Comparison of ENCODE assay signal across 9 cellular contexts in the genomic region with DNA sequence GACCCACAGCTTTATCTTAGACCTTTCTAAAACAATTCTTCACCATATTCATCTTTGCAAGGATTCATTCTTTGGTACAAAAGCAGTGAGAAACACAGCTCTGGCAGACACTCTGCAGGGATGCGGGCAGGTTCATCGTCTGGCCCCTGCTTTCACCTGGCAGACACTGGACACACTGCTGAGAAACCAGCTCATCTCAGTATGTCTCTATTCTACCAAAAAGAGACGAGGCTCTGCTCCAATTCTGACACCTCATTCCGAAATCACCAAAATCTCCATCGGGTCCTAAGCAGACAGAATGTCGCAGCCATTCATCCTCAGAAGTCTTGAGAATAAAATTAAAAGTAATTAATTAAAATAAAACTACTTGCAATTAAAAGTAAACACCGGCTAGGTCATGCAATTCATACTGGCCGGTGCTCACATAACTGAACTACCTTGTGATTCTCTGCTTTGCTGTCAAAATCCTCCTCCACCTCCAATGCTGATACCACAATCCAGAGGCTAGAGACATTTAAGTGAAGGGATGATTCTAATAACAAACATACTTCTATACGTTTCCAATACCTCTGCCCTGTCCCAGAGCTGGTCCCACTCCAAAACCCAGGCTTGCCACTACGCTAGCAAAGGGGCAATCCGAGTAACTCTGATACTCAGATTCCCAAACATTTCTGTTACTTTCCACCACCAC. TPM values are rescaled to one million over a fixed set of nuclear protein-coding genes. Genes with fewer than 3 reads are reported as not detected.
A peak's percentile ranks its signal among the peaks of the same experiment; 100 is the strongest.
DNase-seq lines count a peak whose midpoint lies in the region; ATAC-seq and TF ChIP-seq lines count a peak whose summit lies in the region.
"Had no signal": no experiment of that assay in that cellular context is flagged by ENCODE, and none has a peak within 500 bp of the region (broad histone marks: within the 10 kb centered on the region; RNA-seq: fewer than 3 reads in every experiment).

No MANE protein-coding gene starts in this region.

- 66 to 71% methylated on average over 6 to 11 of the region's 11 CpGs for WGBS in transverse colon (ENCODE audit: low coverage in 1 of 2), 2 donors

- POLR2A ChIA-PET in activated CD8-positive, alpha-beta T cell treated with anti-CD3 and anti-CD28 coated beads, Interleukin-2, amount 10 ng/mL, durations not matched to agents 7 days and 5 days (lab: Charles Lee): interaction anchor here (0.7 to 3.2 kb wide), 9 partner anchors 15 to 59 kb away, joined by 3 to 43 read pairs (median 8); partner anchors contain the start of gene UBALD2

- H3K9me3 Mint-ChIP-seq in activated naive CD4-positive, alpha-beta T cell treated with anti-CD3 and anti-CD28 coated beads for 36 hours: peaks cover 2% of the 10 kb centered on the region
- no peaks in the 10 kb centered on the region for H3K9me3 Mint-ChIP-seq in activated CD8-positive, alpha-beta T cell treated with anti-CD3 and anti-CD28 coated beads, Interleukin-2, amount 10 ng/mL, durations not matched to agents 7 days and 5 days (ENCODE audit: insufficient read depth)

- H3K27ac Mint-ChIP-seq in activated naive CD4-positive, alpha-beta T cell treated with anti-CD3 and anti-CD28 coated beads for 36 hours: peak overlapping the region; percentile 42
- peak overlapping the region; percentile 84 for H3K27ac Mint-ChIP-seq in activated CD8-positive, alpha-beta T cell treated with anti-CD3 and anti-CD28 coated beads, Interleukin-2, amount 10 ng/mL, durations not matched to agents 7 days and 5 days

- TF ChIP-seq EP300 in transverse colon (IDR thresholded peaks at IDR 0.05; ENCODE audit: low read depth): no peak

- H3K36me3 Mint-ChIP-seq in activated naive CD4-positive, alpha-beta T cell treated with anti-CD3 and anti-CD28 coated beads for 36 hours (ENCODE audit: low read depth): peaks cover 9% of the 10 kb centered on the region
- H3K36me3 Mint-ChIP-seq in activated CD8-positive, alpha-beta T cell treated with anti-CD3 and anti-CD28 coated beads, Interleukin-2, amount 10 ng/mL, durations not matched to agents 7 days and 5 days (ENCODE audit: low read depth): peaks cover 49% of the 10 kb centered on the region

- H3K4me1 Mint-ChIP-seq in activated naive CD4-positive, alpha-beta T cell treated with anti-CD3 and anti-CD28 coated beads for 36 hours (ENCODE audit: low read depth): peaks cover 70% of the 10 kb centered on the region
- peaks cover 76% of the 10 kb centered on the region for H3K4me1 Mint-ChIP-seq in activated CD8-positive, alpha-beta T cell treated with anti-CD3 and anti-CD28 coated beads, Interleukin-2, amount 10 ng/mL, durations not matched to agents 7 days and 5 days (ENCODE audit: low read depth)

- no peaks in the 10 kb centered on the region for H3K27me3 Mint-ChIP-seq in activated naive CD4-positive, alpha-beta T cell treated with anti-CD3 and anti-CD28 coated beads for 36 hours (ENCODE audit: low read depth)
- no peaks in the 10 kb centered on the region for H3K27me3 Mint-ChIP-seq in activated CD8-positive, alpha-beta T cell treated with anti-CD3 and anti-CD28 coated beads, Interleukin-2, amount 10 ng/mL, durations not matched to agents 7 days and 5 days (ENCODE audit: low read depth)

- H3K27ac ChIP-seq in transverse colon: peak overlapping the region; percentile 78 to 81 (median 79)

- intact Hi-C loops in activated naive CD4-positive, alpha-beta T cell treated with anti-CD3 and anti-CD28 coated beads for 36 hours (cut with micrococcal nuclease): loop anchor here (2.0 kb wide), 1 partner anchor 18 kb away; no protein-coding TSS in a partner anchor
- intact Hi-C loops in transverse colon (cut with DNase I; ENCODE audit: low total_unique reads): loop anchor here (10.0 kb wide), 1 partner anchor 166 kb away; no protein-coding TSS in a partner anchor

- H3K27me3 ChIP-seq in transverse colon: peaks cover 14% of the 10 kb centered on the region
- H3K27me3 ChIP-seq: adrenal gland had no signal

- no peak for TF ChIP-seq POLR2A in transverse colon (IDR thresholded peaks at IDR 0.05)

- no peaks in the 10 kb centered on the region for H3K36me3 ChIP-seq in transverse colon
- H3K36me3 ChIP-seq: adrenal gland had no signal

- ATAC-seq in activated CD8-positive, alpha-beta T cell treated with anti-CD3 and anti-CD28 coated beads, Interleukin-2, amount 10 ng/mL, durations not matched to agents 7 days and 5 days: no peak
- ATAC-seq in left lobe of liver: peak; percentile 20

- in situ Hi-C loops in transverse colon (cut with MboI; ENCODE audit: low pct_ligation_motif_present in 1 of 4, low pct_unique_long_range_greater_than_20kb in 1 of 4, low sequenced_read_pairs in 3 of 4): no loop called here

- H3K9me3 ChIP-seq in transverse colon: no peaks in the 10 kb centered on the region
- H3K9me3 ChIP-seq: adrenal gland had no signal

- no peak for DNase-seq in activated naive CD4-positive, alpha-beta T cell treated with anti-CD3 and anti-CD28 coated beads for 36 hours
- DNase-seq in activated naive CD4-positive, alpha-beta T cell (lab: John Stamatoyannopoulos, UW): no peak
- no peak for DNase-seq in activated CD8-positive, alpha-beta T cell treated with anti-CD3 and anti-CD28 coated beads, Interleukin-2, amount 10 ng/mL, durations not matched to agents 7 days and 5 days
- DNase-seq in left lobe of liver (ENCODE audit: low spot score): no peak
- no peak for DNase-seq in transverse colon
- DNase-seq in NCI-H2081 (lab: John Stamatoyannopoulos, UW): no peak
- DNase-seq in NCI-H345 (lab: John Stamatoyannopoulos, UW): no peak
- no peak for DNase-seq in UCSD-AML1 (lab: John Stamatoyannopoulos, UW; ENCODE audit: unreplicated experiment)

- H3K4me1 ChIP-seq in transverse colon: peaks cover 11 to 33% (median 15%) of the 10 kb centered on the region in 4 donors

- peak overlapping the region; percentile 78 for H3K4me3 Mint-ChIP-seq in activated naive CD4-positive, alpha-beta T cell treated with anti-CD3 and anti-CD28 coated beads for 36 hours
- peak overlapping the region; percentile 81 for H3K4me3 Mint-ChIP-seq in activated CD8-positive, alpha-beta T cell treated with anti-CD3 and anti-CD28 coated beads, Interleukin-2, amount 10 ng/mL, durations not matched to agents 7 days and 5 days

- peak overlapping the region in 3 of 4 donors; percentile 62 to 63 (median 62) for H3K4me3 ChIP-seq in transverse colon

- CTCF ChIA-PET in activated naive CD4-positive, alpha-beta T cell treated with anti-CD3 and anti-CD28 coated beads for 36 hours (lab: Charles Lee): interaction anchor here (0.6 to 1.6 kb wide), 6 partner anchors 10 to 225 kb away, joined by 3 to 7 read pairs (median 4); no protein-coding TSS in a partner anchor
- CTCF ChIA-PET in activated CD8-positive, alpha-beta T cell treated with anti-CD3 and anti-CD28 coated beads, Interleukin-2, amount 10 ng/mL, durations not matched to agents 7 days and 5 days (lab: Charles Lee): interaction anchor here (0.8 to 2.9 kb wide), 11 partner anchors 10 to 159 kb away, joined by 3 to 20 read pairs (median 5); no protein-coding TSS in a partner anchor

- no peak for TF ChIP-seq CTCF in transverse colon (IDR thresholded peaks at IDR 0.05)

RNA-seq across cellular contexts. Expression of gene RNF157, which starts 1.3 kb away (rescaled TPM):
- total RNA-seq in activated naive CD4-positive, alpha-beta T cell treated with anti-CD3 and anti-CD28 coated beads for 36 hours: 10 to 100 TPM; 38.1 to 45.3 TPM
- total RNA-seq in activated CD8-positive, alpha-beta T cell treated with anti-CD3 and anti-CD28 coated beads, Interleukin-2, amount 10 ng/mL, durations not matched to agents 7 days and 5 days: 100 to 1,000 TPM; 150 to 165 TPM
- total RNA-seq in left lobe of liver: 12.4 TPM
- 100 to 1,000 TPM in 1 of 4 donors, 10 to 100 TPM in 3; 32.5 to 164 (median 54.8) TPM for total RNA-seq in transverse colon

RNA-seq across cellular contexts. Expression of gene UBALD2, which starts 26.2 kb away (rescaled TPM):
- 100 to 1,000 TPM; 467 to 472 TPM for total RNA-seq in activated naive CD4-positive, alpha-beta T cell treated with anti-CD3 and anti-CD28 coated beads for 36 hours
- total RNA-seq in activated CD8-positive, alpha-beta T cell treated with anti-CD3 and anti-CD28 coated beads, Interleukin-2, amount 10 ng/mL, durations not matched to agents 7 days and 5 days: 100 to 1,000 TPM; 318 to 359 TPM
- total RNA-seq in left lobe of liver (23.8 TPM), transverse colon (10 to 100 TPM; 25.5 to 51.2 (median 34.5) TPM)

Comparison
In these comparisons a context has a peak if more than half of its experiments do, and no peak if none do; other contexts are left out.
1. RNA of gene UBALD2, which starts 26.2 kb away (total RNA-seq): 467 to 472 TPM in activated naive CD4-positive, alpha-beta T cell treated with anti-CD3 and anti-CD28 coated beads for 36 hours and 318 to 359 TPM in activated CD8-positive, alpha-beta T cell treated with anti-CD3 and anti-CD28 coated beads, Interleukin-2, amount 10 ng/mL, durations not matched to agents 7 days and 5 days; 25.5 to 51.2 TPM in transverse colon and 23.8 TPM in left lobe of liver (single experiment); every median in the first group is over 4 times any median in the second.